28 cellular contexts compared by ENCODE assay signal in the genomic region with DNA sequence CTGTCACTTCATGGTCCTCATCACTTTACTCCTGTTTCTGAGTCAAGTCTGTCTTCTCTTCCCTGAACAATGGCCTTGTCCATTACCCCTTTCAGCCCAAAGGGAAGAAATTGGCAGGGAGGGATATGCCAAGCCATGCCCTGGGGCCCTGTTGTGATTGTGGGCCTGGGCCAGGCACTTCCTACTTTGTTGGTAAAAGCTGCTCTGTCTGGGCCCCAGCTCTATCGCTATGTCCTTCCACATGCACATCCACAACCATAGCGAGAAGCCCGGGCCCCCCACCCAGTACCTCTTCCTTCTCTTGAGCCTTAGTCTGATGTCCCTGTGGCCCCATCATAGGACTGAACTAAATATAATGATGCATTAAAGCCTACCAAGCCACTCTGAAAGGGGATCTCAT.
"Had no signal": no experiment of that assay in that cellular context is flagged by ENCODE, and none has a peak within 500 bp of the region (broad histone marks: within the 10 kb centered on the region; RNA-seq: fewer than 3 reads in every experiment).

No MANE protein-coding gene starts in this region.

- H3K36me3 ChIP-seq: stomach, suprapubic skin, thoracic aorta, thyroid gland, tibial artery, tibial nerve, transverse colon, upper lobe of left lung, upper lobe of right lung, uterus, vagina had no signal

- H3K36me3 Mint-ChIP-seq: stimulated activated effector memory CD8-positive, alpha-beta T cell treated with anti-CD3 and anti-CD28 coated beads, Interleukin-12 subunit alpha, Interleukin-12 subunit beta, amount 100 ng/mL, for 72 hours; stimulated activated memory B cell treated with anti-CD40 and anti-IgM and Interleukin-4, amounts not matched to agents 10 μg/mL and 1 μg/mL and 100 μg/mL, for 72 hours; stimulated activated naive B cell treated with anti-CD40 and anti-IgM and Interleukin-4, amounts not matched to agents 10 μg/mL and 1 μg/mL and 100 μg/mL, for 72 hours; type B pancreatic cell had no signal

- H3K4me1 ChIP-seq: stomach, suprapubic skin, testis, thyroid gland, tibial artery, tibial nerve, transverse colon, upper lobe of left lung, upper lobe of right lung, uterus, vagina had no signal

- H3K27me3 Mint-ChIP-seq: stimulated activated memory B cell treated with anti-CD40 and anti-IgM and Interleukin-4, amounts not matched to agents 10 μg/mL and 1 μg/mL and 100 μg/mL, for 72 hours; stimulated activated naive CD8-positive, alpha-beta T cell treated with anti-CD3 and anti-CD28 coated beads, Interleukin-15, amount 100 ng/mL, for 72 hours; stimulated activated naive CD8-positive, alpha-beta T cell treated with anti-CD3 and anti-CD28 coated beads, Interleukin-15, Interleukin-2, amounts not matched to agents 100 ng/mL and 50 ng/mL, for 24 hours; type B pancreatic cell had no signal

- H3K9me3 ChIP-seq: stomach, suprapubic skin, testis, thoracic aorta, thyroid gland, tibial artery, tibial nerve, transverse colon, upper lobe of left lung, upper lobe of right lung, uterus, vagina had no signal

- H3K4me1 Mint-ChIP-seq: stimulated activated effector memory CD8-positive, alpha-beta T cell treated with anti-CD3 and anti-CD28 coated beads, Interleukin-12 subunit alpha, Interleukin-12 subunit beta, amount 100 ng/mL, for 72 hours; stimulated activated memory B cell treated with anti-CD40 and anti-IgM and Interleukin-4, amounts not matched to agents 10 μg/mL and 1 μg/mL and 100 μg/mL, for 72 hours; stimulated activated naive B cell treated with anti-CD40 and anti-IgM and Interleukin-4, amounts not matched to agents 10 μg/mL and 1 μg/mL and 100 μg/mL, for 72 hours; stimulated activated naive CD8-positive, alpha-beta T cell treated with anti-CD3 and anti-CD28 coated beads, Interleukin-15, amount 100 ng/mL, for 72 hours had no signal

- H3K4me3 ChIP-seq: stomach, suprapubic skin, testis, thoracic aorta, thyroid gland, tibial artery, tibial nerve, transverse colon, upper lobe of left lung, upper lobe of right lung, uterus, vagina had no signal

- H3K27ac ChIP-seq: stomach, suprapubic skin, testis, thoracic aorta, thyroid gland, tibial artery, tibial nerve, transverse colon, upper lobe of left lung, upper lobe of right lung, uterus, vagina had no signal

- H3K9me3 Mint-ChIP-seq: stimulated activated effector memory CD8-positive, alpha-beta T cell treated with anti-CD3 and anti-CD28 coated beads, Interleukin-12 subunit alpha, Interleukin-12 subunit beta, amount 100 ng/mL, for 72 hours; stimulated activated memory B cell treated with anti-CD40 and anti-IgM and Interleukin-4, amounts not matched to agents 10 μg/mL and 1 μg/mL and 100 μg/mL, for 72 hours; stimulated activated naive B cell treated with anti-CD40 and anti-IgM and Interleukin-4, amounts not matched to agents 10 μg/mL and 1 μg/mL and 100 μg/mL, for 72 hours; stimulated activated naive CD8-positive, alpha-beta T cell treated with anti-CD3 and anti-CD28 coated beads, Interleukin-15, amount 100 ng/mL, for 72 hours; stimulated activated naive CD8-positive, alpha-beta T cell treated with anti-CD3 and anti-CD28 coated beads, Interleukin-15, Interleukin-2, amounts not matched to agents 100 ng/mL and 50 ng/mL, for 24 hours; type B pancreatic cell had no signal

- DNase-seq: stimulated activated CD4-positive, alpha-beta T cell treated with anti-CD3 and anti-CD28 coated beads, Interleukin-2, amount 100 ng/mL, for 48 hours; stimulated activated CD4-positive, alpha-beta T cell treated with anti-CD3 and anti-CD28 coated beads, Interleukin-4, amount 100 ng/mL, for 1 hour; stimulated activated CD4-positive, alpha-beta T cell treated with anti-CD3 and anti-CD28 coated beads, Interleukin-4, amount 100 ng/mL, for 24 hours; stimulated activated CD4-positive, alpha-beta T cell treated with anti-CD3 and anti-CD28 coated beads, Interleukin-4, amount 100 ng/mL, for 4 hours; stimulated activated CD8-positive, alpha-beta memory T cell treated with anti-CD3 and anti-CD28 coated beads, Interleukin-4, amount 100 ng/mL, for 48 hours; stimulated activated naive B cell treated with anti-CD40 and anti-IgM and Interleukin-4, amounts not matched to agents 10 μg/mL and 1 μg/mL and 100 μg/mL, for 72 hours; stimulated activated naive CD4-positive, alpha-beta T cell; stimulated activated naive CD4-positive, alpha-beta T cell treated with Interleukin-2 at 50 U/mL for 16 hours; stimulated activated naive CD8-positive, alpha-beta T cell treated with anti-CD3 and anti-CD28 coated beads, Interleukin-15, amount 100 ng/mL, for 72 hours; stimulated activated naive CD8-positive, alpha-beta T cell treated with anti-CD3 and anti-CD28 coated beads, Interleukin-15, Interleukin-2, amounts not matched to agents 100 U/mL and 50 U/mL, for 24 hours; stomach; substantia nigra; testis; thyroid gland; tibial artery; transverse colon; trophoblast cell; upper lobe of left lung; upper lobe of right lung; uterus had no signal

- H3K27me3 ChIP-seq: stomach, testis, thyroid gland, tibial nerve, transverse colon, upper lobe of left lung, upper lobe of right lung, uterus, vagina had no signal

- H3K4me3 Mint-ChIP-seq: stimulated activated effector memory CD8-positive, alpha-beta T cell treated with anti-CD3 and anti-CD28 coated beads, Interleukin-12 subunit alpha, Interleukin-12 subunit beta, amount 100 ng/mL, for 72 hours; stimulated activated memory B cell treated with anti-CD40 and anti-IgM and Interleukin-4, amounts not matched to agents 10 μg/mL and 1 μg/mL and 100 μg/mL, for 72 hours; stimulated activated naive B cell treated with anti-CD40 and anti-IgM and Interleukin-4, amounts not matched to agents 10 μg/mL and 1 μg/mL and 100 μg/mL, for 72 hours; stimulated activated naive CD8-positive, alpha-beta T cell treated with anti-CD3 and anti-CD28 coated beads, Interleukin-15, amount 100 ng/mL, for 72 hours; stimulated activated naive CD8-positive, alpha-beta T cell treated with anti-CD3 and anti-CD28 coated beads, Interleukin-15, Interleukin-2, amounts not matched to agents 100 ng/mL and 50 ng/mL, for 24 hours; type B pancreatic cell had no signal

- H3K27ac Mint-ChIP-seq: stimulated activated effector memory CD8-positive, alpha-beta T cell treated with anti-CD3 and anti-CD28 coated beads, Interleukin-12 subunit alpha, Interleukin-12 subunit beta, amount 100 ng/mL, for 72 hours; stimulated activated memory B cell treated with anti-CD40 and anti-IgM and Interleukin-4, amounts not matched to agents 10 μg/mL and 1 μg/mL and 100 μg/mL, for 72 hours; stimulated activated naive B cell treated with anti-CD40 and anti-IgM and Interleukin-4, amounts not matched to agents 10 μg/mL and 1 μg/mL and 100 μg/mL, for 72 hours; stimulated activated naive CD8-positive, alpha-beta T cell treated with anti-CD3 and anti-CD28 coated beads, Interleukin-15, amount 100 ng/mL, for 72 hours; stimulated activated naive CD8-positive, alpha-beta T cell treated with anti-CD3 and anti-CD28 coated beads, Interleukin-15, Interleukin-2, amounts not matched to agents 100 ng/mL and 50 ng/mL, for 24 hours; type B pancreatic cell had no signal

- ATAC-seq: stimulated activated effector memory CD8-positive, alpha-beta T cell treated with anti-CD3 and anti-CD28 coated beads, Interleukin-12 subunit alpha, Interleukin-12 subunit beta, amount 100 ng/mL, for 72 hours; stimulated activated memory B cell treated with anti-CD40 and anti-IgM and Interleukin-4, amounts not matched to agents 10 μg/mL and 1 μg/mL and 100 μg/mL, for 72 hours; stimulated activated naive B cell treated with anti-CD40 and anti-IgM and Interleukin-4, amounts not matched to agents 10 μg/mL and 1 μg/mL and 100 μg/mL, for 72 hours; stimulated activated naive CD8-positive, alpha-beta T cell treated with anti-CD3 and anti-CD28 coated beads, Interleukin-15, amount 100 ng/mL, for 72 hours; stimulated activated naive CD8-positive, alpha-beta T cell treated with anti-CD3 and anti-CD28 coated beads, Interleukin-15, Interleukin-2, amounts not matched to agents 100 U/mL and 50 U/mL, for 24 hours; upper lobe of right lung had no signal
